10 cellular contexts compared by ENCODE assay signal in genomic region chr1:24191860-24192259, GRCh38. TPM values are rescaled to one million over a fixed set of nuclear protein-coding genes. Genes with fewer than 3 reads are reported as not detected.
A peak's percentile ranks its signal among the peaks of the same experiment; 100 is the strongest.
DNase-seq lines count a peak whose midpoint lies in the region; ATAC-seq and FAIRE-seq lines count a peak whose summit lies in the region.
"Had no signal": no experiment of that assay in that cellular context is flagged by ENCODE, and none has a peak within 500 bp of the region (broad histone marks: within the 10 kb centered on the region; RNA-seq: fewer than 3 reads in every experiment).

No MANE protein-coding gene starts in this region.

- peak; percentile 43 for ATAC-seq in effector memory CD8-positive, alpha-beta T cell (replicated peaks)
- ATAC-seq in GM19455 (IDR thresholded peaks at IDR 0.05; ENCODE audit: unreplicated experiment): no peak

- FAIRE-seq in urothelium cell line (lab: Jason Lieb, UNC): no peak

- peaks cover 14% of the 10 kb centered on the region for H3K36me3 Mint-ChIP-seq in effector memory CD8-positive, alpha-beta T cell (ENCODE audit: insufficient read depth)

- peak overlapping the region; percentile 13 to 54 for H3K4me3 Mint-ChIP-seq in effector memory CD8-positive, alpha-beta T cell

- peaks cover 33 to 50% of the 10 kb centered on the region in 2 donors for H3K4me1 Mint-ChIP-seq in effector memory CD8-positive, alpha-beta T cell (ENCODE audit: low read depth in 2 of 2)

- H3K9me3 Mint-ChIP-seq in effector memory CD8-positive, alpha-beta T cell: no peaks in the 10 kb centered on the region

- peak overlapping the region; percentile 86 to 94 for H3K27ac Mint-ChIP-seq in effector memory CD8-positive, alpha-beta T cell

- H3K27me3 Mint-ChIP-seq in effector memory CD8-positive, alpha-beta T cell: no peaks in the 10 kb centered on the region

- DNase-seq in stimulated activated CD4-positive, alpha-beta T cell treated with anti-CD3 and anti-CD28 coated beads, Interleukin-15, amount 100 ng/mL, for 24 hours: peak; percentile 58
- no peak for DNase-seq in stimulated activated CD4-positive, alpha-beta T cell treated with anti-CD3 and anti-CD28 coated beads, Interleukin-2, amount 100 ng/mL, for 48 hours
- DNase-seq in RPMI7951 (ENCODE audit: low read depth): peak; percentile 93
- no peak for DNase-seq in effector memory CD8-positive, alpha-beta T cell
- peak; percentile 62 for DNase-seq in urothelium cell line (ENCODE audit: low spot score)
- no peak for DNase-seq in NCI-H2029 treated with DMSO at 0.1 percent for 48 hours (lab: John Stamatoyannopoulos, UW)
- no peak for DNase-seq in NCI-H748 (lab: John Stamatoyannopoulos, UW; ENCODE audit: unreplicated experiment)
- DNase-seq: DMS79 had no signal

RNA-seq across cellular contexts. Expression of gene IFNLR1, which starts 4.8 kb away (rescaled TPM):
- total RNA-seq in RPMI7951 (2014; rRNA removed; shearing (Covaris generic)): 11.7 and 12.8 TPM in 2 replicates

RNA-seq across cellular contexts. Expression of gene IL22RA1, which starts 48.9 kb away (rescaled TPM):
- total RNA-seq in RPMI7951 (2014; rRNA removed; shearing (Covaris generic)): 1.6 and 2.3 TPM in 2 replicates
- total RNA-seq: mononuclear cell had no signal

Comparison
In these comparisons a context has a peak if more than half of its experiments do, and no peak if none do; other contexts are left out.
1. DNase-seq: peak in stimulated activated CD4-positive, alpha-beta T cell treated with anti-CD3 and anti-CD28 coated beads, Interleukin-15, amount 100 ng/mL, for 24 hours (single experiment), RPMI7951 (single experiment) and urothelium cell line (single experiment); none in stimulated activated CD4-positive, alpha-beta T cell treated with anti-CD3 and anti-CD28 coated beads, Interleukin-2, amount 100 ng/mL, for 48 hours (0 of 2), effector memory CD8-positive, alpha-beta T cell (0 of 3), NCI-H2029 treated with DMSO at 0.1 percent for 48 hours (single experiment) and NCI-H748 (single experiment).